ENCODE assay signal across 7 cellular contexts in the genomic region with DNA sequence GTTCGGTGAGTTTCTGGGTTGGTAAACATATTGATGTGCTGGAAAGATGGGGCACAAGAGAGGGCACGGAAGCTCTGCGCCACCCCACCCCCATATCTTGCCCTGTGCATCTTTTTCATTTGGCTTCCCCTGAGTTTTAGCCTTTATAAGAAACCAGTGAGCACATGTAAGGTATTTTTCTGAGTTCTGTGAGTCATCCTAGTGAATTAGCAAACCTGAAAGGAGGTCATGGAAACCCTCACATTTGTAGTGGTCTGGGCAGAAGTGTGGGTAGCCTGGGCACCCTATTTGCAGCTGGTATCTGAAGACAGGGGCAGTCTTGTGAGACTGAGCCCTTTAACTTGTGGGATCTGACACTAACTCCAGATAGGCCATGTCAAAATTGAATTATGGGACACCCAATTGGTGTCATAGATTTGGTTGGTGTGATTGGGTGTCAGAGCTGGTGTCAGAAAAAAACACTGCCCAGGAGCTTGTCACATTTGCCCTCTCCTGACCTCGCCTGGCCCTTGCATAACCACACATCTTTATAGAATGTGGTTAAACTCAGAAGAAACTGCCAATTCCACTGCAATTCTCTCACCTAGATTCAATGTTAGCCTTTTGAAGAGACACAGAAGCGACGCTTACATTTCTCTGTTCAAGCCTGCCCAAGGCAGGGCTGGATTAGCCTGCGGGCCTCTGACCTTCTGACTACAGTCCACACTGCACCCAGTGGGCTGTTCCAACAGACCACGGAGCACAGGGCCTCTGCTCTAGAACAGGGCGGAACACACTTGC. TPM values are rescaled to one million over a fixed set of nuclear protein-coding genes. Genes with fewer than 3 reads are reported as not detected.
DNase-seq lines count a peak whose midpoint lies in the region; ATAC-seq, FAIRE-seq and TF ChIP-seq lines count a peak whose summit lies in the region.

No MANE protein-coding gene starts in this region.

- no peaks in the 10 kb centered on the region for H3K9me3 ChIP-seq in gastroesophageal sphincter

- no peak for TF ChIP-seq CTCF in gastroesophageal sphincter (IDR thresholded peaks at IDR 0.05)

- 83 to 88% methylated on average over 1 to 9 of the region's 9 CpGs for WGBS in gastroesophageal sphincter (ENCODE audit: low coverage in 1 of 2), 2 donors

- H3K27me3 ChIP-seq in gastroesophageal sphincter, result no peaks in the 10 kb centered on the region

- no peak for TF ChIP-seq EP300 in gastroesophageal sphincter (IDR thresholded peaks at IDR 0.05)

- no peak overlapping the region for H3K27ac ChIP-seq in gastroesophageal sphincter

- ATAC-seq in HG03442 (IDR thresholded peaks at IDR 0.05; ENCODE audit: unreplicated experiment) (peak; percentile 41), gastroesophageal sphincter (peak; percentile 25)
- ATAC-seq in stimulated activated naive CD8-positive, alpha-beta T cell treated with anti-CD3 and anti-CD28 coated beads, Interleukin-15, Interleukin-2, amounts not matched to agents 100 U/mL and 50 U/mL, for 24 hours, result peak; percentile 83

- intact Hi-C loops in cardiac septum (cut with DNase I), result no loop called here

- DNase-seq in activated CD4-positive, alpha-beta T cell treated with anti-CD3 and anti-CD28 coated beads, Interleukin-2, amount 50 U/mL, for 24 hours (ENCODE audit: low read depth in 1 of 2, low spot score in 1 of 2), result peak; percentile 54 to 67
- peak; percentile 73 for DNase-seq in stimulated activated naive CD8-positive, alpha-beta T cell treated with anti-CD3 and anti-CD28 coated beads, Interleukin-15, Interleukin-2, amounts not matched to agents 100 U/mL and 50 U/mL, for 24 hours
- DNase-seq in cardiac septum (ENCODE audit: low spot score), result no peak
- DNase-seq in NCI-H128 (lab: John Stamatoyannopoulos, UW; ENCODE audit: unreplicated experiment), result no peak
- no peak for DNase-seq in GM12892 (ENCODE audit: insufficient read length)

- no peak for FAIRE-seq in GM12892 (lab: Jason Lieb, UNC)

- TF ChIP-seq POLR2A in gastroesophageal sphincter (IDR thresholded peaks at IDR 0.05), result no peak
- no peak for TF ChIP-seq POLR2A in GM12892 (IDR thresholded peaks at IDR 0.05; ENCODE audit: low read depth, low read length)

- H3K4me3 ChIP-seq in gastroesophageal sphincter, result no peak overlapping the region

- no peaks in the 10 kb centered on the region for H3K4me1 ChIP-seq in gastroesophageal sphincter

- no peaks in the 10 kb centered on the region for H3K36me3 ChIP-seq in gastroesophageal sphincter

RNA-seq across cellular contexts. Expression of a gene that starts 12.0 kb away (rescaled TPM):
- 10 to 100 TPM in 3 of 4 donors, 1 to 10 TPM in 1; 9.2 to 17.1 (median 13.2) TPM for total RNA-seq in gastroesophageal sphincter
- total RNA-seq in cardiac septum, result 8.5 TPM
- 12.1 TPM for polyA plus RNA-seq in GM12892 (2012; ENCODE audit: missing spikeins)

RNA-seq across cellular contexts. Expression of a gene that starts 51.2 kb away (rescaled TPM):
- total RNA-seq in gastroesophageal sphincter, result 10 to 100 TPM; 47.3 to 79.1 (median 68.7) TPM
- total RNA-seq in cardiac septum, result 25.1 TPM
- 24.0 TPM for polyA plus RNA-seq in GM12892 (2012; ENCODE audit: missing spikeins)

Comparison
In these comparisons a context has a peak if more than half of its experiments do, and no peak if none do; other contexts are left out.
1. ATAC-seq: peak in every context shown above with its lines; median percentile 83 in stimulated activated naive CD8-positive, alpha-beta T cell treated with anti-CD3 and anti-CD28 coated beads, Interleukin-15, Interleukin-2, amounts not matched to agents 100 U/mL and 50 U/mL, for 24 hours; 41 in HG03442; 25 in gastroesophageal sphincter.
2. DNase-seq: peak in activated CD4-positive, alpha-beta T cell treated with anti-CD3 and anti-CD28 coated beads, Interleukin-2, amount 50 U/mL, for 24 hours (2 of 2) and stimulated activated naive CD8-positive, alpha-beta T cell treated with anti-CD3 and anti-CD28 coated beads, Interleukin-15, Interleukin-2, amounts not matched to agents 100 U/mL and 50 U/mL, for 24 hours (single experiment); none in cardiac septum (single experiment), NCI-H128 (single experiment) and GM12892 (single experiment).